Comparison of ENCODE assay signal across 8 cellular contexts in the genomic region with DNA sequence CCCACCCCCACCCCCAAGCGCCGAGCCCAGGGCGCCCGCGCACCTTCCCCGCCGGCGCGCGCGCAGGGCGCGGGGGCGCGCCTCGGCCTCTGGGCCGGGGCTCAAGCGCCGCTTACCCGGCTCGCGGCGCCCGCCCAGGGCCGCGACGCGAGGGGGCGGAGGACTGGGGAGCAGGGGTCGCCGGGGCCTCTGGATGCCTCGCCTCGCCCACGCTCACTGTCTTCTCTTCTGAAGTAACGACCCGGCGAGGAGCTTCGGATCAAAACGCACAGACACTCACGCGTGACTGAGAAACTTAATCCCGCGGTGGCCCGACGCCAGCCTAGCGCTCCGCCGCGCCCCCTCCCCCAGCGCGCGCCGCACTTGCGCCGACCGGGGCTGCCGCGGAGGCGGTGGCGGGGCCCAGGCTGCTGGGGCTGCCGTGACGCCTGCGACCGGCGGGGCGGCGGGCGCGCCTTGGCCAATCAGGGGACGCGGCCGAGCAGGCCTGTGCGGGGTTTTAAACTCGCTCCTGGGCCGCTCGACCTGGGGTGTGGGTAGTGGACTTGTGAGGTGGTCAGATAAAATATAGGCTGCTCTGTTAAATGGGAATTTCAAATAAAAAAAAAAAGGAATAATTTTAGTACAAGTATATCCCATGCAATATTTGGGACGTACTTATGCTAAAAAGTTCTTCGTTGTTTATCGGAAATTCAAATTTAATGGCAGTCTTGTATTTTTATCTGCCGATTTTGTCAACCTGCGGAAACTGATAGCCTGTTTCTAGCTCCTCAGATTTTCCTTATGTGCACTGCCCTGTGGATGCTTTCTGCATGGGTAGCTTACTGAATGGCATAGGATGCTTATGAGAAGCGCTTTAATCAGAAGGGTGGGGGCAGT. TPM values are rescaled to one million over a fixed set of nuclear protein-coding genes. Genes with fewer than 3 reads are reported as not detected.
DNase-seq lines count a peak whose midpoint lies in the region; ATAC-seq and TF ChIP-seq lines count a peak whose summit lies in the region.

A gene with protein sequence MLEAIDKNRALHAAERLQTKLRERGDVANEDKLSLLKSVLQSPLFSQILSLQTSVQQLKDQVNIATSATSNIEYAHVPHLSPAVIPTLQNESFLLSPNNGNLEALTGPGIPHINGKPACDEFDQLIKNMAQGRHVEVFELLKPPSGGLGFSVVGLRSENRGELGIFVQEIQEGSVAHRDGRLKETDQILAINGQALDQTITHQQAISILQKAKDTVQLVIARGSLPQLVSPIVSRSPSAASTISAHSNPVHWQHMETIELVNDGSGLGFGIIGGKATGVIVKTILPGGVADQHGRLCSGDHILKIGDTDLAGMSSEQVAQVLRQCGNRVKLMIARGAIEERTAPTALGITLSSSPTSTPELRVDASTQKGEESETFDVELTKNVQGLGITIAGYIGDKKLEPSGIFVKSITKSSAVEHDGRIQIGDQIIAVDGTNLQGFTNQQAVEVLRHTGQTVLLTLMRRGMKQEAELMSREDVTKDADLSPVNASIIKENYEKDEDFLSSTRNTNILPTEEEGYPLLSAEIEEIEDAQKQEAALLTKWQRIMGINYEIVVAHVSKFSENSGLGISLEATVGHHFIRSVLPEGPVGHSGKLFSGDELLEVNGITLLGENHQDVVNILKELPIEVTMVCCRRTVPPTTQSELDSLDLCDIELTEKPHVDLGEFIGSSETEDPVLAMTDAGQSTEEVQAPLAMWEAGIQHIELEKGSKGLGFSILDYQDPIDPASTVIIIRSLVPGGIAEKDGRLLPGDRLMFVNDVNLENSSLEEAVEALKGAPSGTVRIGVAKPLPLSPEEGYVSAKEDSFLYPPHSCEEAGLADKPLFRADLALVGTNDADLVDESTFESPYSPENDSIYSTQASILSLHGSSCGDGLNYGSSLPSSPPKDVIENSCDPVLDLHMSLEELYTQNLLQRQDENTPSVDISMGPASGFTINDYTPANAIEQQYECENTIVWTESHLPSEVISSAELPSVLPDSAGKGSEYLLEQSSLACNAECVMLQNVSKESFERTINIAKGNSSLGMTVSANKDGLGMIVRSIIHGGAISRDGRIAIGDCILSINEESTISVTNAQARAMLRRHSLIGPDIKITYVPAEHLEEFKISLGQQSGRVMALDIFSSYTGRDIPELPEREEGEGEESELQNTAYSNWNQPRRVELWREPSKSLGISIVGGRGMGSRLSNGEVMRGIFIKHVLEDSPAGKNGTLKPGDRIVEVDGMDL (N-terminal part only) (minus strand): TSS at position 409 of the 879 bp plus-strand sequence. CDS start 29,377 bp downstream, outside the sequence.

- H3K4me3 ChIP-seq in breast epithelium (peak within 1 kb of the TSS; percentile 72 to 90 (median 74)), iPS-15b (ENCODE audit: low read depth, low read length) (peak within 1 kb of the TSS; percentile 85)

- no peaks in the 10 kb centered on the region for H3K36me3 Mint-ChIP-seq in stimulated activated effector memory CD8-positive, alpha-beta T cell treated with anti-CD3 and anti-CD28 coated beads, Interleukin-12 subunit alpha, Interleukin-12 subunit beta, amount 100 ng/mL, for 72 hours

- intact Hi-C loops in breast epithelium (cut with DNase I; ENCODE audit: low total_unique reads) (no loop called here), sciatic nerve (cut with DNase I) (no loop called here)

- H3K9ac ChIP-seq in iPS-15b (ENCODE audit: low read depth, low read length) = peak within 1 kb of the TSS; percentile 73

- H3K27me3 ChIP-seq in breast epithelium (no peaks in the 10 kb centered on the region), iPS-15b (ENCODE audit: control insufficient read depth, insufficient read depth, low read length) (no peaks in the 10 kb centered on the region)

- H3K9me3 Mint-ChIP-seq in stimulated activated effector memory CD8-positive, alpha-beta T cell treated with anti-CD3 and anti-CD28 coated beads, Interleukin-12 subunit alpha, Interleukin-12 subunit beta, amount 100 ng/mL, for 72 hours = peaks cover 21% of the 10 kb centered on the region

- H3K27ac ChIP-seq in breast epithelium = peak within 1 kb of the TSS; percentile 88 to 98

- ATAC-seq in sciatic nerve = peak; percentile 73
- ATAC-seq in stimulated activated effector memory CD8-positive, alpha-beta T cell treated with anti-CD3 and anti-CD28 coated beads, Interleukin-12 subunit alpha, Interleukin-12 subunit beta, amount 100 ng/mL, for 72 hours = no peak
- no peak for ATAC-seq in GM18511 (IDR thresholded peaks at IDR 0.05; ENCODE audit: unreplicated experiment)

- no peak for TF ChIP-seq POLR2A in breast epithelium (IDR thresholded peaks at IDR 0.05)

- H3K4me1 ChIP-seq in breast epithelium (no peaks in the 10 kb centered on the region), iPS-15b (ENCODE audit: control insufficient read depth, insufficient read depth, low read length) (peaks cover 10% of the 10 kb centered on the region)

- TF ChIP-seq CTCF in breast epithelium (IDR thresholded peaks at IDR 0.05) = no peak

- H3K36me3 ChIP-seq in breast epithelium (no peaks in the 10 kb centered on the region), iPS-15b (ENCODE audit: control insufficient read depth, insufficient read depth, low read length) (no peaks in the 10 kb centered on the region)

- no peak within 1 kb of the TSS for H3K4me3 Mint-ChIP-seq in stimulated activated effector memory CD8-positive, alpha-beta T cell treated with anti-CD3 and anti-CD28 coated beads, Interleukin-12 subunit alpha, Interleukin-12 subunit beta, amount 100 ng/mL, for 72 hours

- H3K9me3 ChIP-seq in breast epithelium = no peaks in the 10 kb centered on the region
- no peaks in the 10 kb centered on the region for H3K9me3 ChIP-seq in iPS-15b (ENCODE audit: control insufficient read depth, insufficient read depth, low read length)

- no peak within 1 kb of the TSS for H3K27ac Mint-ChIP-seq in stimulated activated effector memory CD8-positive, alpha-beta T cell treated with anti-CD3 and anti-CD28 coated beads, Interleukin-12 subunit alpha, Interleukin-12 subunit beta, amount 100 ng/mL, for 72 hours

- no peaks in the 10 kb centered on the region for H3K4me1 Mint-ChIP-seq in stimulated activated effector memory CD8-positive, alpha-beta T cell treated with anti-CD3 and anti-CD28 coated beads, Interleukin-12 subunit alpha, Interleukin-12 subunit beta, amount 100 ng/mL, for 72 hours

- peak; percentile 7 for DNase-seq in DMS53 treated with DMSO at 0.1 percent for 48 hours (lab: John Stamatoyannopoulos, UW; ENCODE audit: unreplicated experiment)
- DNase-seq in NCI-H2171 treated with DMSO at 0.1 percent for 48 hours (lab: John Stamatoyannopoulos, UW) = peak; percentile 44
- peak; percentile 57 to 58 for DNase-seq in breast epithelium (ENCODE audit: low spot score in 2 of 2)
- DNase-seq in sciatic nerve (ENCODE audit: low spot score) = peak; percentile 75
- DNase-seq in stimulated activated effector memory CD8-positive, alpha-beta T cell treated with anti-CD3 and anti-CD28 coated beads, Interleukin-12 subunit alpha, Interleukin-12 subunit beta, amount 100 ng/mL, for 72 hours (ENCODE audit: low spot score in 2 of 2) = no peak
- no peak for DNase-seq in SW 1271 (lab: John Stamatoyannopoulos, UW)

RNA-seq across cellular contexts. Expression of the gene that starts here (rescaled TPM):
- 10 to 100 TPM; 44.2 to 63.1 (median 61.0) TPM for total RNA-seq in breast epithelium
- total RNA-seq in sciatic nerve = 112 TPM

Comparison
In these comparisons a context has a peak if more than half of its experiments do, and no peak if none do; other contexts are left out.
1. DNase-seq: peak in DMS53 treated with DMSO at 0.1 percent for 48 hours (single experiment), NCI-H2171 treated with DMSO at 0.1 percent for 48 hours (single experiment), breast epithelium (2 of 2) and sciatic nerve (single experiment); none in stimulated activated effector memory CD8-positive, alpha-beta T cell treated with anti-CD3 and anti-CD28 coated beads, Interleukin-12 subunit alpha, Interleukin-12 subunit beta, amount 100 ng/mL, for 72 hours (0 of 2) and SW 1271 (0 of 2).